In genomic region chr1:2645776-2646175, GRCh38 we compare ENCODE assay signal across 22 cellular contexts. TPM values are rescaled to one million over a fixed set of nuclear protein-coding genes. Genes with fewer than 3 reads are reported as not detected.
"Had no signal": no experiment of that assay in that cellular context is flagged by ENCODE, and none has a peak within 500 bp of the region (broad histone marks: within the 10 kb centered on the region; RNA-seq: fewer than 3 reads in every experiment).

No MANE protein-coding gene starts in this region.

- H3K27ac Mint-ChIP-seq: activated B cell treated with CpG ODN at 0.5 μM for 24 hours; activated CD4-positive, alpha-beta T cell treated with anti-CD3 and anti-CD28 coated beads, Interleukin-2, amount 10 ng/mL, durations not matched to agents 24 days and 14 days; activated CD8-positive, alpha-beta T cell treated with anti-CD3 and anti-CD28 coated beads for 36 hours; activated naive CD4-positive, alpha-beta T cell treated with anti-CD3 and anti-CD28 coated beads, Interleukin-2, amount 50 U/mL, for 72 hours; mesothelial cell of epicardium; nephron progenitor cell; stimulated activated memory B cell treated with anti-CD40 and anti-IgM and Interleukin-4, amounts not matched to agents 10 μg/mL and 1 μg/mL and 100 μg/mL, for 72 hours; T-cell had no signal

- ATAC-seq: activated CD8-positive, alpha-beta T cell treated with anti-CD3 and anti-CD28 coated beads for 36 hours; activated naive CD4-positive, alpha-beta T cell treated with anti-CD3 and anti-CD28 coated beads, Interleukin-2, amount 50 U/mL, for 72 hours; body of pancreas; psoas muscle; right lobe of liver; SK-N-SH treated with all-trans-retinoic acid at 6 μM for 48 hours; stimulated activated memory B cell treated with anti-CD40 and anti-IgM and Interleukin-4, amounts not matched to agents 10 μg/mL and 1 μg/mL and 100 μg/mL, for 72 hours; T-cell had no signal

- H3K4me3 Mint-ChIP-seq: activated B cell treated with CpG ODN at 0.5 μM for 24 hours; activated CD4-positive, alpha-beta T cell treated with anti-CD3 and anti-CD28 coated beads, Interleukin-2, amount 10 ng/mL, durations not matched to agents 24 days and 14 days; activated CD8-positive, alpha-beta T cell treated with anti-CD3 and anti-CD28 coated beads for 36 hours; mesothelial cell of epicardium; nephron progenitor cell; stimulated activated memory B cell treated with anti-CD40 and anti-IgM and Interleukin-4, amounts not matched to agents 10 μg/mL and 1 μg/mL and 100 μg/mL, for 72 hours; T-cell had no signal

- FAIRE-seq: endometrium, islet of Langerhans had no signal

- H3K36me3 ChIP-seq: colonic mucosa, right lobe of liver, thoracic aorta had no signal

- H3K4me1 ChIP-seq: psoas muscle had no signal

- DNase-seq: activated CD4-positive, alpha-beta T cell treated with anti-CD3 and anti-CD28 coated beads, Interleukin-2, amount 10 ng/mL, durations not matched to agents 24 days and 14 days; activated CD8-positive, alpha-beta T cell treated with anti-CD3 and anti-CD28 coated beads for 36 hours; caudate nucleus; colonic mucosa; erythroblast; foreskin melanocyte; hippocampal formation; nephron progenitor cell; SIG-M5; stimulated activated CD4-positive, alpha-beta T cell treated with anti-CD3 and anti-CD28 coated beads, Interleukin-4, amount 100 ng/mL, for 4 hours had no signal

- H3K9me3 ChIP-seq: colonic mucosa had no signal

- H3K27ac ChIP-seq: body of pancreas, colonic mucosa, psoas muscle, right lobe of liver, thoracic aorta had no signal

- H3K4me3 ChIP-seq: body of pancreas, colonic mucosa, psoas muscle, right lobe of liver, thoracic aorta had no signal

- H3K36me3 Mint-ChIP-seq: T-cell had no signal

- H3K27me3 Mint-ChIP-seq: activated CD4-positive, alpha-beta T cell treated with anti-CD3 and anti-CD28 coated beads, Interleukin-2, amount 10 ng/mL, durations not matched to agents 24 days and 14 days; activated CD8-positive, alpha-beta T cell treated with anti-CD3 and anti-CD28 coated beads for 36 hours had no signal

RNA-seq across cellular contexts. Expression of gene MMEL1, which starts 13.0 kb away (rescaled TPM):
- total RNA-seq: activated B cell treated with CpG ODN at 0.5 μM for 24 hours, body of pancreas, thoracic aorta had no signal
